12 cellular contexts compared by ENCODE assay signal in the genomic region with DNA sequence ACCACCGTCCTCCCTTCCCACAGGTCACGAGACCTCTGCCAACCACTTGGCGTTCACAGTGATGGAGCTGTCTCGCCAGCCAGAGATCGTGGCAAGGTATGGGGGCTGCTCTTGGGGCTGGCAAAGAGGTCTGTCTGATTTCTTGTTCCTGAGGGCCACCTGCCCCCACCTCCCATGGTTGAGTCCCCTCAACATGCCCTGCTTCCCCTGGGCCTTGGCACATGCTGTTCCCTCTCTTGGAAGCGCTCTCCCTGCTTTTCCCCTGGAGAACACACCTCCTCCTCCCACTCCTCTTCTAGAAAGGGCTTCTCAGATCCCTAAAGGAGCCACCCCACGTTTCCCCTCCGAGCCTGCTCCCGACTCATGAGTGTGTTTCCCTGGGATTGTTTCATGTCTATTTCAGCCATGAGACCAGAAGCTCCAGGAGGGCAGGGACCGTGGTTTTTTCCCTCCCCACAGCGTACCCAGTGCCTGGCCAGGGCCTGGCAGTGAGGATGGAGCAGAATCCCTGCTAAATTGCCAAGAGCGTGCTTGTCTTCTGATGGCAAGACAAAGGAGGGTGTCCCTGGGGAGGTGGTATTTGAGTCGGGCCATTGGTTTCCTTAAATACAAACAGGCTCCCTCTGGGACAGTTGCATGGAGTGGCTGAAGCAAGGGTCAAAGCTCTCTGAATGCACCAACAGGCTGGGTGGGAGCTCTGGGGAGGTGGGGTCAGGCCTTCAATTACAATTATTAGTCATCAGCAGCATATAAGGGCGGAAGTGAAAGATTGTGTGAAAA. TPM values are rescaled to one million over a fixed set of nuclear protein-coding genes. Genes with fewer than 3 reads are reported as not detected.
DNase-seq lines count a peak whose midpoint lies in the region; ATAC-seq and TF ChIP-seq lines count a peak whose summit lies in the region.
"Had no signal": no experiment of that assay in that cellular context is flagged by ENCODE, and none has a peak within 500 bp of the region (broad histone marks: within the 10 kb centered on the region; RNA-seq: fewer than 3 reads in every experiment).

No MANE protein-coding gene starts in this region.

- TF ChIP-seq POLR2A in Peyer's patch (IDR thresholded peaks at IDR 0.05) = no peak

- DNase-seq in Daoy (ENCODE audit: low read depth) (peak; percentile 3), Peyer's patch (peak in 2 of 3 donors; percentile 8 to 27), COR-L47 (lab: John Stamatoyannopoulos, UW) (no peak), putamen (ENCODE audit: low spot score) (no peak), HCEC 1CT (no peak), LoVo (ENCODE audit: low spot score) (no peak)
- DNase-seq: brain microvascular endothelial cell, hypothalamus, NCI-H526 treated with DMSO at 0.1 percent for 48 hours had no signal

- no peak overlapping the region for H3K27ac ChIP-seq in Peyer's patch
- H3K27ac ChIP-seq: brain microvascular endothelial cell, HL-60 had no signal

- no peaks in the 10 kb centered on the region for H3K9me3 ChIP-seq in Peyer's patch

- no peaks in the 10 kb centered on the region for H3K27me3 ChIP-seq in Peyer's patch
- H3K27me3 ChIP-seq: brain microvascular endothelial cell had no signal

- ATAC-seq in GM19351 (IDR thresholded peaks at IDR 0.05; ENCODE audit: unreplicated experiment) = peak; percentile 98
- peak; percentile 71 for ATAC-seq in HG03025 (IDR thresholded peaks at IDR 0.05; ENCODE audit: low FRiP score, unreplicated experiment)

- no peak for TF ChIP-seq CTCF in Peyer's patch (IDR thresholded peaks at IDR 0.05)

- no peak overlapping the region for H3K4me3 ChIP-seq in Peyer's patch

- H3K36me3 ChIP-seq in Peyer's patch = no peaks in the 10 kb centered on the region
- H3K36me3 ChIP-seq: brain microvascular endothelial cell had no signal

- H3K4me1 ChIP-seq in Peyer's patch = no peaks in the 10 kb centered on the region

RNA-seq across cellular contexts. Expression of gene CYP46A1, which starts 34.1 kb away (rescaled TPM):
- total RNA-seq in Daoy (2014; rRNA removed; shearing (Covaris generic)) = 0.06 and 0.15 TPM in 2 replicates
- 1 to 10 TPM in 1 of 4 donors, under 1 TPM in 1, not detected in 2; 0.13 to 2.5 TPM for total RNA-seq in Peyer's patch

Comparison
In these comparisons a context has a peak if more than half of its experiments do, and no peak if none do; other contexts are left out.
1. DNase-seq: peak in Daoy (single experiment) and Peyer's patch (2 of 3); none in COR-L47 (single experiment), putamen (single experiment), HCEC 1CT (single experiment) and LoVo (single experiment).